Comparison of ENCODE assay signal across 17 cellular contexts in the genomic region with DNA sequence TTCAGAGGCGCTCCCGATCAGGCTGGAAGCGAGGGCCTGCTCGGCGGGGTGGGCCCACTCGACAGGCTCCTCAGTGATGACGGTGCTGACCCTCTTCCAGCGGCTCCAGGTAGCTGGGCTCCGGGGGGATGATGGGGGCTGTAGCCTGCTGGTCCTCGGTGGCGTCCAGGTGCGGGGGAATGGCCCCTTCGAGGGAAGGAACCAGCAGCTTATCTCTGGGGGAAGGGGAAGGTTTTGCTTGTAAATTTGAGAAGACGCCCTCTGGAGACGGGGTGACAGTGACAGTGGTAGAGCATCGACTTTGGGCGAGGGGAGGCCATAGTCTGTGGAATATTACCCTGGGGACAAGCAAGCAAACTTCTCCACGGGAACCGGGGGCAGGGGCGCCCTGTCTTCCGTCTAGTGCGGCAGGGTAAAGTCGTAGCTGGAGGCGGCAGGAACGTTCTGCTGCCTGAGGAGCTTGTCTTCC.
A peak's percentile ranks its signal among the peaks of the same experiment; 100 is the strongest.
DNase-seq lines count a peak whose midpoint lies in the region; ATAC-seq, FAIRE-seq and TF ChIP-seq lines count a peak whose summit lies in the region.
"Had no signal": no experiment of that assay in that cellular context is flagged by ENCODE, and none has a peak within 500 bp of the region (broad histone marks: within the 10 kb centered on the region; RNA-seq: fewer than 3 reads in every experiment).

No MANE protein-coding gene starts in this region.

- POLR2A ChIA-PET in CD4-positive, alpha-beta memory T cell (lab: Charles Lee; ENCODE audit: partially characterized antibody) = no interaction called here

- no peaks in the 10 kb centered on the region for H3K9me3 ChIP-seq in body of pancreas
- no peaks in the 10 kb centered on the region for H3K9me3 ChIP-seq in kidney (ENCODE audit: control insufficient read depth in 1 of 2, low read length in 2 of 2)
- peaks cover 6% of the 10 kb centered on the region for H3K9me3 ChIP-seq in lower lobe of right lung
- no peaks in the 10 kb centered on the region for H3K9me3 ChIP-seq in upper lobe of right lung
- peaks cover 0 to 3% of the 10 kb centered on the region in 2 donors for H3K9me3 ChIP-seq in CD4-positive, alpha-beta memory T cell (ENCODE audit: control insufficient read depth in 1 of 2, low read length in 2 of 2)
- peaks cover 0 to 18% (median 0%) of the 10 kb centered on the region in 4 donors for H3K9me3 ChIP-seq in esophagus muscularis mucosa
- H3K9me3 ChIP-seq in colonic mucosa = no peaks in the 10 kb centered on the region
- H3K9me3 ChIP-seq: HAP-1 had no signal

- intact Hi-C loops in body of pancreas (cut with DNase I) (no loop called here), kidney (cut with DNase I) (no loop called here), lower lobe of right lung (cut with DNase I) (no loop called here), upper lobe of right lung (cut with DNase I) (no loop called here), esophagus muscularis mucosa (cut with DNase I) (no loop called here), colonic mucosa (cut with DNase I) (no loop called here)
- intact Hi-C loops in CD4-positive, alpha-beta memory T cell (cut with micrococcal nuclease) = no loop called here

- H3K9ac ChIP-seq in kidney (ENCODE audit: low read length in 2 of 2) (no peak overlapping the region), colonic mucosa (ENCODE audit: low read depth in 2 of 2, low read length in 2 of 2) (no peak overlapping the region)

- H3K4me1 Mint-ChIP-seq in CD4-positive, alpha-beta memory T cell = no peaks in the 10 kb centered on the region

- H3K4me3 ChIP-seq in body of pancreas (no peak overlapping the region), kidney (ENCODE audit: low read length in 2 of 2) (no peak overlapping the region), lower lobe of right lung (no peak overlapping the region), upper lobe of right lung (no peak overlapping the region), esophagus muscularis mucosa (no peak overlapping the region), colonic mucosa (no peak overlapping the region)
- H3K4me3 ChIP-seq in CD4-positive, alpha-beta memory T cell (ENCODE audit: low read length in 2 of 2) = no peak overlapping the region
- H3K4me3 ChIP-seq: HAP-1 had no signal

- no peaks in the 10 kb centered on the region for H3K4me1 ChIP-seq in body of pancreas
- H3K4me1 ChIP-seq in kidney (ENCODE audit: control insufficient read depth in 1 of 2, insufficient read depth in 1 of 2, low read depth in 1 of 2, low read length in 2 of 2) = no peaks in the 10 kb centered on the region
- H3K4me1 ChIP-seq in lower lobe of right lung = no peaks in the 10 kb centered on the region
- no peaks in the 10 kb centered on the region for H3K4me1 ChIP-seq in upper lobe of right lung
- no peaks in the 10 kb centered on the region for H3K4me1 ChIP-seq in CD4-positive, alpha-beta memory T cell (ENCODE audit: insufficient read depth, low read length)
- no peaks in the 10 kb centered on the region for H3K4me1 ChIP-seq in esophagus muscularis mucosa
- no peaks in the 10 kb centered on the region for H3K4me1 ChIP-seq in colonic mucosa
- H3K4me1 ChIP-seq: Caco-2, HAP-1 had no signal

- H3K27me3 ChIP-seq in body of pancreas (no peaks in the 10 kb centered on the region), lower lobe of right lung (ENCODE audit: low read depth) (no peaks in the 10 kb centered on the region), upper lobe of right lung (no peaks in the 10 kb centered on the region), esophagus muscularis mucosa (no peaks in the 10 kb centered on the region), colonic mucosa (no peaks in the 10 kb centered on the region)
- no peaks in the 10 kb centered on the region for H3K27me3 ChIP-seq in CD4-positive, alpha-beta memory T cell (ENCODE audit: insufficient read depth, low read length)

- TF ChIP-seq EP300 in esophagus muscularis mucosa (IDR thresholded peaks at IDR 0.05) = no peak

- TF ChIP-seq CTCF in body of pancreas (IDR thresholded peaks at IDR 0.05) (no peak), kidney (IDR thresholded peaks at IDR 0.05; ENCODE audit: borderline replicate concordance, extremely low read depth, insufficient read depth) (no peak), lower lobe of right lung (IDR thresholded peaks at IDR 0.05) (no peak), upper lobe of right lung (IDR thresholded peaks at IDR 0.05) (no peak), esophagus muscularis mucosa (IDR thresholded peaks at IDR 0.05) (no peak), colonic mucosa (IDR thresholded peaks at IDR 0.05) (no peak)

- CTCF ChIA-PET in CD4-positive, alpha-beta memory T cell (lab: Charles Lee; ENCODE audit: partially characterized antibody) = no interaction called here

- FAIRE-seq in kidney (lab: Jason Lieb, UNC) = no peak
- FAIRE-seq: G401.6, H54 had no signal

- no peaks in the 10 kb centered on the region for H3K36me3 Mint-ChIP-seq in CD4-positive, alpha-beta memory T cell
- H3K36me3 Mint-ChIP-seq: CD8-positive, alpha-beta T cell had no signal

- no peak overlapping the region for H3K27ac ChIP-seq in body of pancreas
- H3K27ac ChIP-seq in kidney (ENCODE audit: low read depth in 2 of 2, low read length in 2 of 2) = no peak overlapping the region
- no peak overlapping the region for H3K27ac ChIP-seq in lower lobe of right lung
- no peak overlapping the region for H3K27ac ChIP-seq in upper lobe of right lung
- H3K27ac ChIP-seq in CD4-positive, alpha-beta memory T cell (ENCODE audit: low read depth, low read length) = no peak overlapping the region
- no peak overlapping the region for H3K27ac ChIP-seq in esophagus muscularis mucosa (replicated peaks in 1 of 4)
- no peak overlapping the region for H3K27ac ChIP-seq in colonic mucosa

- H3K4me3 Mint-ChIP-seq in CD4-positive, alpha-beta memory T cell = no peak overlapping the region
- H3K4me3 Mint-ChIP-seq: CD8-positive, alpha-beta T cell; HFFc6 had no signal

- H3K36me3 ChIP-seq in body of pancreas (replicated peaks in 1 of 2; ENCODE audit: insufficient read depth in 1 of 2, low read depth in 2 of 2) (no peaks in the 10 kb centered on the region), kidney (ENCODE audit: control insufficient read depth in 1 of 2, insufficient read depth in 2 of 2, low read length in 2 of 2) (no peaks in the 10 kb centered on the region), lower lobe of right lung (no peaks in the 10 kb centered on the region), upper lobe of right lung (no peaks in the 10 kb centered on the region), esophagus muscularis mucosa (no peaks in the 10 kb centered on the region), colonic mucosa (no peaks in the 10 kb centered on the region)
- no peaks in the 10 kb centered on the region for H3K36me3 ChIP-seq in CD4-positive, alpha-beta memory T cell (ENCODE audit: insufficient read depth, low read length)
- H3K36me3 ChIP-seq: HAP-1 had no signal

- H3K27me3 Mint-ChIP-seq in CD4-positive, alpha-beta memory T cell = no peaks in the 10 kb centered on the region

- peak; percentile 6 for ATAC-seq in body of pancreas
- peak in 1 of 2 donors; percentile 5 for ATAC-seq in lower lobe of right lung
- ATAC-seq in upper lobe of right lung = no peak
- ATAC-seq: CD8-positive, alpha-beta T cell had no signal

- H3K27ac Mint-ChIP-seq in CD4-positive, alpha-beta memory T cell = no peak overlapping the region
- H3K27ac Mint-ChIP-seq: CD8-positive, alpha-beta T cell; HFFc6 had no signal

- DNase-seq in body of pancreas (no peak), kidney (peak; percentile 62), lower lobe of right lung (peak; percentile 41), upper lobe of right lung (peak; percentile 52), esophagus muscularis mucosa (ENCODE audit: extremely low spot score) (no peak), colonic mucosa (no peak)
- DNase-seq in CD4-positive, alpha-beta memory T cell = no peak
- DNase-seq: C1 segment of cervical spinal cord; Caco-2; CD8-positive, alpha-beta T cell; DMS153; DND-41; GOT3; HFFc6 had no signal

- WGBS in body of pancreas, 2 donors = 80 to 90% methylated on average over 25 of the region's 25 CpGs
- 96% methylated on average over 25 of the region's 25 CpGs for WGBS in esophagus muscularis mucosa

- peaks cover 0 to 27% (median 12%) of the 10 kb centered on the region in 8 donors for H3K9me3 Mint-ChIP-seq in CD4-positive, alpha-beta memory T cell

- TF ChIP-seq POLR2A in body of pancreas (IDR thresholded peaks at IDR 0.05) (no peak), esophagus muscularis mucosa (IDR thresholded peaks at IDR 0.05; ENCODE audit: low read depth) (no peak)

Comparison
In these comparisons a context has a peak if more than half of its experiments do, and no peak if none do; other contexts are left out.
1. DNase-seq: peak in kidney (single experiment), lower lobe of right lung (single experiment) and upper lobe of right lung (single experiment); none in body of pancreas (0 of 4), CD4-positive, alpha-beta memory T cell (0 of 5), esophagus muscularis mucosa (single experiment) and colonic mucosa (single experiment).